2 cellular contexts compared by ENCODE assay signal in genomic region chr14:49623387-49623786, GRCh38.
TF ChIP-seq lines count a peak whose summit lies in the region.

No MANE protein-coding gene starts in this region.

TF ChIP-seq in K562, 482 proteins besides CTCF, POLR2A, EP300 and RAD21:
- TF ChIP-seq MAFG (tag; conservative IDR thresholded peaks at IDR 0.05) (peak; percentile 64), BHLHE40 (IDR thresholded peaks at IDR 0.05; ENCODE audit: low read length) (no peak), HDAC6 (IDR thresholded peaks at IDR 0.05; ENCODE audit: low read depth, low read length) (no peak), ATF3 (IDR thresholded peaks at IDR 0.05) (no peak), ATF3 (CRISPR knock-in tag; conservative IDR thresholded peaks at IDR 0.05) (no peak), STAG1 (CRISPR knock-in tag; IDR thresholded peaks at IDR 0.05; ENCODE audit: borderline replicate concordance) (no peak), C11orf30 (IDR thresholded peaks at IDR 0.05; ENCODE audit: low read depth) (peak; percentile 79), MAFK (IDR thresholded peaks at IDR 0.05; ENCODE audit: low read length) (0 out of 2 replicates have a peak, but pooled peaks have one; percentile 35), MAFF (IDR thresholded peaks at IDR 0.05; ENCODE audit: low read length) (peak; percentile 64), ZNF316 (IDR thresholded peaks at IDR 0.05) (peak; percentile 85), CREB3 (tag; conservative IDR thresholded peaks at IDR 0.05; ENCODE audit: low read depth) (no peak)

TF ChIP-seq in GM12891, 5 proteins besides CTCF, POLR2A, EP300 and RAD21:
- TF ChIP-seq POU2F2 (IDR thresholded peaks at IDR 0.05; ENCODE audit: low read depth, low read length) (no peak), PAX5 (IDR thresholded peaks at IDR 0.05; ENCODE audit: insufficient read depth, low read length, severe bottlenecking) (no peak), TAF1 (IDR thresholded peaks at IDR 0.05; ENCODE audit: low read depth, low read length) (no peak), SPI1 (IDR thresholded peaks at IDR 0.05; ENCODE audit: low read depth, low read length) (no peak), POLR2AphosphoS5 (IDR thresholded peaks at IDR 0.05; ENCODE audit: low read depth, low read length) (no peak)
